In genomic region chr10:36677170-36677768, GRCh38 we compare ENCODE assay signal across 18 cellular contexts.
DNase-seq lines count a peak whose midpoint lies in the region; ATAC-seq lines count a peak whose summit lies in the region.
"Had no signal": no experiment of that assay in that cellular context is flagged by ENCODE, and none has a peak within 500 bp of the region (broad histone marks: within the 10 kb centered on the region; RNA-seq: fewer than 3 reads in every experiment).

No MANE protein-coding gene starts in this region.

- H3K4me1 Mint-ChIP-seq in naive thymus-derived CD8-positive, alpha-beta T cell: no peaks in the 10 kb centered on the region
- H3K4me1 Mint-ChIP-seq: IgD-negative memory B cell had no signal

- H3K79me1 ChIP-seq in trophoblast cell (ENCODE audit: low read length): no peaks in the 10 kb centered on the region

- H3K4me3 Mint-ChIP-seq in naive thymus-derived CD8-positive, alpha-beta T cell: no peak overlapping the region
- H3K4me3 Mint-ChIP-seq: IgD-negative memory B cell had no signal

- H4K8ac ChIP-seq in trophoblast cell (ENCODE audit: low read depth, low read length): no peak overlapping the region

- no peak overlapping the region for H3K23ac ChIP-seq in trophoblast cell (ENCODE audit: low read length)

- H3K27me3 Mint-ChIP-seq in naive thymus-derived CD8-positive, alpha-beta T cell: peaks cover 0 to 6% (median 0%) of the 10 kb centered on the region in 5 donors
- H3K27me3 Mint-ChIP-seq: IgD-negative memory B cell had no signal

- H3K27ac ChIP-seq in trophoblast cell (ENCODE audit: low read depth, low read length): no peak overlapping the region
- H3K27ac ChIP-seq: dorsolateral prefrontal cortex had no signal

- H3K9ac ChIP-seq in adipocyte (ENCODE audit: low read length) (no peak overlapping the region), trophoblast cell (ENCODE audit: low read length) (no peak overlapping the region)

- H2AK5ac ChIP-seq in trophoblast cell (ENCODE audit: low read length): no peak overlapping the region

- no peak overlapping the region for H4K12ac ChIP-seq in trophoblast cell (ENCODE audit: low read depth, low read length)

- no peak overlapping the region for H3K18ac ChIP-seq in trophoblast cell (ENCODE audit: low read length)

- ATAC-seq in GM21723 (IDR thresholded peaks at IDR 0.05; ENCODE audit: unreplicated experiment) (no peak), HG02759 (IDR thresholded peaks at IDR 0.05; ENCODE audit: unreplicated experiment) (no peak)
- no peak for ATAC-seq in naive thymus-derived CD8-positive, alpha-beta T cell
- ATAC-seq: esophagus mucosa had no signal

- H3K27me3 ChIP-seq in adipocyte (replicated peaks; ENCODE audit: control insufficient read depth, insufficient read depth, low read length) (no peaks in the 10 kb centered on the region), trophoblast cell (ENCODE audit: insufficient read depth, low read length) (no peaks in the 10 kb centered on the region)
- H3K27me3 ChIP-seq: BE2C had no signal

- H3K9me3 ChIP-seq in adipocyte (ENCODE audit: control insufficient read depth, low read length) (no peaks in the 10 kb centered on the region), trophoblast cell (ENCODE audit: insufficient read depth, low read depth, low read length) (no peaks in the 10 kb centered on the region)
- H3K9me3 ChIP-seq: BE2C had no signal

- H3K36me3 ChIP-seq in adipocyte (ENCODE audit: control insufficient read depth, insufficient read depth, low read length, severe bottlenecking): no peaks in the 10 kb centered on the region
- no peaks in the 10 kb centered on the region for H3K36me3 ChIP-seq in trophoblast cell (ENCODE audit: control insufficient read depth in 1 of 2, insufficient read depth in 2 of 2, low read length in 2 of 2)
- H3K36me3 ChIP-seq: BE2C had no signal

- H3K4me3 ChIP-seq in adipocyte (ENCODE audit: low read length) (no peak overlapping the region), trophoblast cell (ENCODE audit: low read depth, low read length) (no peak overlapping the region)
- H3K4me3 ChIP-seq: dorsolateral prefrontal cortex had no signal

- POLR2A ChIA-PET in naive thymus-derived CD8-positive, alpha-beta T cell (lab: Charles Lee): interaction anchor here (0.5 kb wide), 1 partner anchor 23 kb away, joined by 3 read pairs; no protein-coding TSS in a partner anchor

- DNase-seq in DMS153 (lab: John Stamatoyannopoulos, UW): peak; percentile 72
- peak; percentile 20 for DNase-seq in M059J (ENCODE audit: low read depth)
- DNase-seq in adipocyte (ENCODE audit: low read depth): peak; percentile 54
- DNase-seq in myocyte (ENCODE audit: low read depth): peak; percentile 56
- DNase-seq in naive thymus-derived CD8-positive, alpha-beta T cell: no peak
- DNase-seq in trophoblast cell: no peak
- DNase-seq: activated CD4-positive, alpha-beta T cell treated with anti-CD3 and anti-CD28 coated beads for 1 hour; activated CD8-positive, alpha-beta memory T cell treated with anti-CD3 and anti-CD28 coated beads, Interleukin-2, amount 50 U/mL, for 48 hours; BE2C; dorsolateral prefrontal cortex; hippocampal formation; kidney glomerular epithelial cell; SIG-M5; stimulated activated CD4-positive, alpha-beta T cell treated with anti-CD3 and anti-CD28 coated beads, Interleukin-2, amount 100 ng/mL, for 24 hours had no signal

- no peak overlapping the region for H2BK120ac ChIP-seq in trophoblast cell (ENCODE audit: insufficient read depth, low read length, poor library complexity)

- H3K14ac ChIP-seq in trophoblast cell (ENCODE audit: low read length): no peak overlapping the region

- H3K4ac ChIP-seq in trophoblast cell (ENCODE audit: low read depth, low read length): no peak overlapping the region

- H2AFZ ChIP-seq in trophoblast cell (ENCODE audit: insufficient read depth, low read length, poor library complexity): no peak overlapping the region

- no peaks in the 10 kb centered on the region for H3K79me2 ChIP-seq in trophoblast cell (ENCODE audit: control insufficient read depth, insufficient read depth, low read length, poor library complexity)

- no peaks in the 10 kb centered on the region for H3K36me3 Mint-ChIP-seq in naive thymus-derived CD8-positive, alpha-beta T cell
- H3K36me3 Mint-ChIP-seq: IgD-negative memory B cell had no signal

- H3K27ac Mint-ChIP-seq in naive thymus-derived CD8-positive, alpha-beta T cell: no peak overlapping the region
- H3K27ac Mint-ChIP-seq: IgD-negative memory B cell had no signal

- H4K91ac ChIP-seq in trophoblast cell (ENCODE audit: low read depth, low read length): no peak overlapping the region

- no peak overlapping the region for H3K4me2 ChIP-seq in trophoblast cell (ENCODE audit: low read length)

- H3K9me3 Mint-ChIP-seq in naive thymus-derived CD8-positive, alpha-beta T cell: peaks cover 0 to 14% (median 3%) of the 10 kb centered on the region in 9 donors

- peaks cover 23% of the 10 kb centered on the region for H3K4me1 ChIP-seq in adipocyte (ENCODE audit: control insufficient read depth, insufficient read depth, low read length)
- no peaks in the 10 kb centered on the region for H3K4me1 ChIP-seq in trophoblast cell (ENCODE audit: control insufficient read depth in 1 of 2, insufficient read depth in 2 of 2, low read length in 2 of 2)

- H2BK12ac ChIP-seq in trophoblast cell (ENCODE audit: low read length): no peak overlapping the region

- no peak overlapping the region for H2BK5ac ChIP-seq in trophoblast cell (ENCODE audit: low read depth, low read length, poor library complexity)

- no CpG with 5 or more reads among the region's 4 CpGs for WGBS in trophoblast cell (ENCODE audit: extremely low coverage, insufficient coverage, insufficient read length)

Comparison
In these comparisons a context has a peak if more than half of its experiments do, and no peak if none do; other contexts are left out.
1. DNase-seq: peak in DMS153 (single experiment), M059J (single experiment), adipocyte (single experiment) and myocyte (single experiment); none in naive thymus-derived CD8-positive, alpha-beta T cell (0 of 10) and trophoblast cell (0 of 2).